21 cellular contexts compared by ENCODE assay signal in the genomic region with DNA sequence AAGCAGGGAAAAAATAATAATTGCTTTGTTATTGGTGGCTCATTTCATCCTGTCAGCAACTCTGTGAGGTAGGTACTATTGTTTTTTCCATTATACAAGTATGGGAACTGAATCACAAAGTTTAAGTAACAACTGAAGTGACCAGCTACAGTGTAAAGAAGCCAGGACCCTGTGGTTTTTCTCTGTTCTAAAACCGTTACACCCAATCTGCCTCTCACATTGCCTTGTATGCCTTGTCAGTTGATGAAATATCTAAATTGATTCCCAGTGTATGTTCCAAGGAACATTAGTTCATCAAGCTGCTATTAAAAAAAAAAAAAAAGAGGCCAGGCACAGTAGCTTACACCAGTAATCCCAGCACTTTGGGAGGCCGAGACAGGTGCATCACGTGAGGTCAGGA. TPM values are rescaled to one million over a fixed set of nuclear protein-coding genes. Genes with fewer than 3 reads are reported as not detected.
DNase-seq lines count a peak whose midpoint lies in the region; ATAC-seq, FAIRE-seq and TF ChIP-seq lines count a peak whose summit lies in the region.
"Had no signal": no experiment of that assay in that cellular context is flagged by ENCODE, and none has a peak within 500 bp of the region (broad histone marks: within the 10 kb centered on the region; RNA-seq: fewer than 3 reads in every experiment).

No MANE protein-coding gene starts in this region.

- H3K27me3 ChIP-seq in A673 (replicated peaks; ENCODE audit: insufficient read depth, low read depth, low read length, poor library complexity) (no peaks in the 10 kb centered on the region), BLaER1 (no peaks in the 10 kb centered on the region)

- H3K27ac ChIP-seq in A673 (ENCODE audit: low read depth, low read length, poor library complexity, severe bottlenecking) (peak overlapping the region; percentile 42), BLaER1 (no peak overlapping the region), SK-N-MC (0 out of 2 replicates have a peak overlapping the region, but pooled peaks have one; percentile 42)
- H3K27ac ChIP-seq: HL-60 had no signal

- no peaks in the 10 kb centered on the region for H3K27me3 Mint-ChIP-seq in activated CD8-positive, alpha-beta memory T cell treated with anti-CD3 and anti-CD28 coated beads, Interleukin-2, amount 10 ng/mL, durations not matched to agents 7 days and 5 days
- H3K27me3 Mint-ChIP-seq: B cell; CD4-positive, CD25-positive, alpha-beta regulatory T cell; CD8-positive, alpha-beta memory T cell; IgD-negative memory B cell had no signal

- H3K9me3 Mint-ChIP-seq in activated CD8-positive, alpha-beta memory T cell treated with anti-CD3 and anti-CD28 coated beads, Interleukin-2, amount 10 ng/mL, durations not matched to agents 7 days and 5 days (ENCODE audit: low read depth), result no peaks in the 10 kb centered on the region
- H3K9me3 Mint-ChIP-seq: CD4-positive, CD25-positive, alpha-beta regulatory T cell; CD8-positive, alpha-beta memory T cell; GM23338; IgD-negative memory B cell had no signal

- no peak overlapping the region for H3K27ac Mint-ChIP-seq in activated CD8-positive, alpha-beta memory T cell treated with anti-CD3 and anti-CD28 coated beads, Interleukin-2, amount 10 ng/mL, durations not matched to agents 7 days and 5 days
- H3K27ac Mint-ChIP-seq: B cell; CD4-positive, CD25-positive, alpha-beta regulatory T cell; GM23338; IgD-negative memory B cell had no signal

- H3K4me3 ChIP-seq in A673 (ENCODE audit: low read depth, low read length, poor library complexity, severe bottlenecking), result no peak overlapping the region
- no peak overlapping the region for H3K4me3 ChIP-seq in BLaER1
- no peak overlapping the region for H3K4me3 ChIP-seq in SK-N-MC
- H3K4me3 ChIP-seq: GM23338 had no signal

- BruUV-seq in A673 (replicated peaks; lab: Mats Ljungman, UMichigan), result no TSS peak

- H3K4me1 ChIP-seq in A673 (ENCODE audit: insufficient read depth, low read length, poor library complexity, severe bottlenecking), result peaks cover 4% of the 10 kb centered on the region
- peaks cover 28% of the 10 kb centered on the region for H3K4me1 ChIP-seq in BLaER1

- H3K4me3 Mint-ChIP-seq in activated CD8-positive, alpha-beta memory T cell treated with anti-CD3 and anti-CD28 coated beads, Interleukin-2, amount 10 ng/mL, durations not matched to agents 7 days and 5 days, result no peak overlapping the region
- H3K4me3 Mint-ChIP-seq: B cell; CD4-positive, CD25-positive, alpha-beta regulatory T cell; GM23338; IgD-negative memory B cell had no signal

- H3K9me3 ChIP-seq in A673 (ENCODE audit: low read depth, low read length, poor library complexity, severe bottlenecking), result no peaks in the 10 kb centered on the region
- H3K9me3 ChIP-seq in BLaER1, result no peaks in the 10 kb centered on the region
- H3K9me3 ChIP-seq in SK-N-MC (ENCODE audit: low read depth, low read length), result no peaks in the 10 kb centered on the region

- POLR2A ChIA-PET in A673 (lab: Charles Lee; ENCODE audit: low non-redundant PET), result no interaction called here

- H3K36me3 ChIP-seq in A673 (ENCODE audit: insufficient read depth, low read length, poor library complexity, severe bottlenecking) (no peaks in the 10 kb centered on the region), BLaER1 (peaks cover 34% of the 10 kb centered on the region), SK-N-MC (ENCODE audit: insufficient read depth, low read length) (peaks cover 5% of the 10 kb centered on the region; the same call in 1 of the 2 replicates)

- DNase-seq in A673 (ENCODE audit: low spot score) (no peak), SK-N-MC (ENCODE audit: low read depth, low spot score) (no peak), fibroblast of peridontal ligament (ENCODE audit: extremely low read depth) (peak; percentile 49), GM19239 (ENCODE audit: insufficient read length, low spot score) (no peak), NCI-H2196 treated with DMSO at 0.1 percent for 48 hours (lab: John Stamatoyannopoulos, UW; ENCODE audit: unreplicated experiment) (no peak)
- no peak for DNase-seq in activated CD8-positive, alpha-beta memory T cell treated with anti-CD3 and anti-CD28 coated beads, Interleukin-2, amount 10 ng/mL, durations not matched to agents 7 days and 5 days
- DNase-seq: C1 segment of cervical spinal cord; CD4-positive, CD25-positive, alpha-beta regulatory T cell; CD8-positive, alpha-beta memory T cell; COR-L47; DMS 273 treated with DMSO at 0.1 percent for 48 hours; KBM-7 had no signal

- no peak overlapping the region for H3K9ac ChIP-seq in BLaER1
- no peak overlapping the region for H3K9ac ChIP-seq in SK-N-MC (ENCODE audit: insufficient read length)

- H4K20me1 ChIP-seq in BLaER1, result peaks cover 6% of the 10 kb centered on the region; the same call in 1 of the 2 replicates

- no peak for TF ChIP-seq CTCF in A673 (conservative IDR thresholded peaks at IDR 0.05; ENCODE audit: low read depth, low read length)

- CTCF ChIA-PET in A673 (lab: Charles Lee), result no interaction called here
- CTCF ChIA-PET in activated CD8-positive, alpha-beta memory T cell treated with anti-CD3 and anti-CD28 coated beads, Interleukin-2, amount 10 ng/mL, durations not matched to agents 7 days and 5 days (lab: Charles Lee), result interaction anchor here (1.2 kb wide), 1 partner anchor 8 kb away, joined by 4 read pairs; no protein-coding TSS in a partner anchor

- peaks cover 6% of the 10 kb centered on the region for H3K4me1 Mint-ChIP-seq in activated CD8-positive, alpha-beta memory T cell treated with anti-CD3 and anti-CD28 coated beads, Interleukin-2, amount 10 ng/mL, durations not matched to agents 7 days and 5 days
- H3K4me1 Mint-ChIP-seq: GM23338 had no signal

- intact Hi-C loops in A673 (cut with micrococcal nuclease; ENCODE audit: unreplicated experiment), result no loop called here

- H3K4me2 ChIP-seq in BLaER1, result peak overlapping the region; percentile 19
- H3K4me2 ChIP-seq: GM23338 had no signal

- ATAC-seq in activated CD8-positive, alpha-beta memory T cell treated with anti-CD3 and anti-CD28 coated beads, Interleukin-2, amount 10 ng/mL, durations not matched to agents 7 days and 5 days, result no peak
- ATAC-seq: GM23338 had no signal

- no peak for FAIRE-seq in GM19239 (lab: Jason Lieb, UNC)
- FAIRE-seq: A204.1, G401.6, GM12891, H54 had no signal

- H3K36me3 Mint-ChIP-seq in activated CD8-positive, alpha-beta memory T cell treated with anti-CD3 and anti-CD28 coated beads, Interleukin-2, amount 10 ng/mL, durations not matched to agents 7 days and 5 days, result peaks cover 3% of the 10 kb centered on the region
- H3K36me3 Mint-ChIP-seq: CD4-positive, CD25-positive, alpha-beta regulatory T cell; IgD-negative memory B cell had no signal

RNA-seq across cellular contexts. Expression of a gene that starts 5.4 kb away (rescaled TPM):
- total RNA-seq in A673 (2021), result 31.7 and 41.9 TPM in 2 replicates
- total RNA-seq in activated CD8-positive, alpha-beta memory T cell treated with anti-CD3 and anti-CD28 coated beads, Interleukin-2, amount 10 ng/mL, durations not matched to agents 7 days and 5 days, result 10 to 100 TPM; 27.9 to 37.6 TPM

RNA-seq across cellular contexts. Expression of a gene that starts 7.1 kb away (rescaled TPM):
- total RNA-seq in A673 (2021), result 148 and 150 TPM in 2 replicates
- total RNA-seq in activated CD8-positive, alpha-beta memory T cell treated with anti-CD3 and anti-CD28 coated beads, Interleukin-2, amount 10 ng/mL, durations not matched to agents 7 days and 5 days, result 100 to 1,000 TPM; 166 to 175 TPM
